ENCODE assay signal across 1 cellular context in the genomic region with DNA sequence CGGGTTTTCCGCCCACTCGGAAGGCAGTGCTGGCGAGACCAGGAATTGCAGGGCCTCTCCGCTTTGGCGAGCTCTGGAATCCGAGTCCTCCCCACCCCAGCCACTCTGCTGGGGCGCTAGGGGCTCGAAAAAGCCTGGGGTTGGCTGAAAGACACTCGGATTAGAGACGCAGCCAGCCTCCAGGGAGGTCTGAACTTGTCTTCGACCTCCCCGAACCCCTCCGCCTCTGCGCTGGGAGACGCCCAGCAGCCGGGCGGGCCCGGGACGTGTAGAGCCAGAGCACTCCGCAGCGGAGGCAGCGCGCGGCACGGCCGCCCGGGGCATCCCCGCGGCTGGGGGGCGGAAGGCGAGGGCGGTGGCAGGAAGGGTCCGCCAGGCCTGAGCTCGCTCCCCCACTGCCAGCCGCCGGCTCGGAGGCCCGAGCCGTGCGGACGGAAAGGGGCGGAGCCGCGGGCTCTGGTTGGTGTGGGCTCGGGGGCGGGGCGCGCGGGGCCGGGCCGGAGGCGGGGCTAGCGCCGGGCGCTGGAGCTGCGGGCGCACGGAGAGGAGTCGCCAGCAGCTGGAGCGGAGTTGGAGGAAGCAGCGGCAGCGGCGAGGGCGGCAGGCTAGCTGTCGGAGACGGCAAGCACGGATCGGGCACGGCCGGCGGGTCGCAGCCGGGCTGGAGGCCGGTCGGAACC.
TF ChIP-seq lines count a peak whose summit lies in the region.

A gene (plus strand): TSS at position 549 of the 680 bp plus-strand sequence. CDS start 10,920 bp downstream, outside the sequence.

TF ChIP-seq in GM12878, 131 proteins besides CTCF, POLR2A, EP300 and RAD21 (continued from another document):
- TF ChIP-seq, protein P1, sequence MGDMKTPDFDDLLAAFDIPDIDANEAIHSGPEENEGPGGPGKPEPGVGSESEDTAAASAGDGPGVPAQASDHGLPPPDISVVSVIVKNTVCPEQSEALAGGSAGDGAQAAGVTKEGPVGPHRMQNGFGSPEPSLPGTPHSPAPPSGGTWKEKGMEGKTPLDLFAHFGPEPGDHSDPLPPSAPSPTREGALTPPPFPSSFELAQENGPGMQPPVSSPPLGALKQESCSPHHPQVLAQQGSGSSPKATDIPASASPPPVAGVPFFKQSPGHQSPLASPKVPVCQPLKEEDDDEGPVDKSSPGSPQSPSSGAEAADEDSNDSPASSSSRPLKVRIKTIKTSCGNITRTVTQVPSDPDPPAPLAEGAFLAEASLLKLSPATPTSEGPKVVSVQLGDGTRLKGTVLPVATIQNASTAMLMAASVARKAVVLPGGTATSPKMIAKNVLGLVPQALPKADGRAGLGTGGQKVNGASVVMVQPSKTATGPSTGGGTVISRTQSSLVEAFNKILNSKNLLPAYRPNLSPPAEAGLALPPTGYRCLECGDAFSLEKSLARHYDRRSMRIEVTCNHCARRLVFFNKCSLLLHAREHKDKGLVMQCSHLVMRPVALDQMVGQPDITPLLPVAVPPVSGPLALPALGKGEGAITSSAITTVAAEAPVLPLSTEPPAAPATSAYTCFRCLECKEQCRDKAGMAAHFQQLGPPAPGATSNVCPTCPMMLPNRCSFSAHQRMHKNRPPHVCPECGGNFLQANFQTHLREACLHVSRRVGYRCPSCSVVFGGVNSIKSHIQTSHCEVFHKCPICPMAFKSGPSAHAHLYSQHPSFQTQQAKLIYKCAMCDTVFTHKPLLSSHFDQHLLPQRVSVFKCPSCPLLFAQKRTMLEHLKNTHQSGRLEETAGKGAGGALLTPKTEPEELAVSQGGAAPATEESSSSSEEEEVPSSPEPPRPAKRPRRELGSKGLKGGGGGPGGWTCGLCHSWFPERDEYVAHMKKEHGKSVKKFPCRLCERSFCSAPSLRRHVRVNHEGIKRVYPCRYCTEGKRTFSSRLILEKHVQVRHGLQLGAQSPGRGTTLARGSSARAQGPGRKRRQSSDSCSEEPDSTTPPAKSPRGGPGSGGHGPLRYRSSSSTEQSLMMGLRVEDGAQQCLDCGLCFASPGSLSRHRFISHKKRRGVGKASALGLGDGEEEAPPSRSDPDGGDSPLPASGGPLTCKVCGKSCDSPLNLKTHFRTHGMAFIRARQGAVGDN (IDR thresholded peaks at IDR 0.05) = peak; percentile 68
- TF ChIP-seq SMAD1 (IDR thresholded peaks at IDR 0.05; ENCODE audit: low read depth, partially characterized antibody) (no peak), ZNF207 (IDR thresholded peaks at IDR 0.05; ENCODE audit: borderline replicate concordance) (peak; percentile 82), ZBED1 (IDR thresholded peaks at IDR 0.05; ENCODE audit: borderline replicate concordance) (peak; percentile 78; the same call in 1 of the 2 replicates), TARDBP (IDR thresholded peaks at IDR 0.05; ENCODE audit: borderline replicate concordance) (0 out of 2 replicates have a peak, but pooled peaks have one; percentile 59), CHD4 (IDR thresholded peaks at IDR 0.05) (no peak), CREM (IDR thresholded peaks at IDR 0.05; ENCODE audit: low read depth) (peak; percentile 1; the same call in 1 of the 2 replicates), NR2C1 (IDR thresholded peaks at IDR 0.05) (no peak; the same call in none of the 2 replicates), CHD2 (IDR thresholded peaks at IDR 0.05; ENCODE audit: borderline replicate concordance, low read depth, low read length) (peak; percentile 75), MEF2B (IDR thresholded peaks at IDR 0.05; ENCODE audit: partially characterized antibody, poor library complexity, severe bottlenecking) (peak; percentile 62), JUNB (IDR thresholded peaks at IDR 0.05) (no peak), FOS (IDR thresholded peaks at IDR 0.05; ENCODE audit: borderline replicate concordance, extremely low read depth, insufficient read length) (no peak), STAT1 (conservative IDR thresholded peaks at IDR 0.05) (no peak), MTA2 (IDR thresholded peaks at IDR 0.05; ENCODE audit: low read depth) (no peak), MYB (IDR thresholded peaks at IDR 0.05; ENCODE audit: borderline replicate concordance, low read depth, low read length) (no peak), LARP7 (IDR thresholded peaks at IDR 0.05) (no peak; the same call in 1 of the 2 replicates), ZNF217 (IDR thresholded peaks at IDR 0.05) (peak; percentile 93), SUPT20H (IDR thresholded peaks at IDR 0.05; ENCODE audit: borderline replicate concordance, control insufficient read depth, low read depth, low read length) (no peak), RAD51 (IDR thresholded peaks at IDR 0.05) (no peak), KAT2A (conservative IDR thresholded peaks at IDR 0.05; ENCODE audit: control insufficient read depth, low read depth, low read length) (no peak), IKZF2 (IDR thresholded peaks at IDR 0.05) (peak; percentile 79 to 83), SUZ12 (IDR thresholded peaks at IDR 0.05; ENCODE audit: unreplicated experiment) (no peak), FOXM1 (IDR thresholded peaks at IDR 0.05; ENCODE audit: low read depth, low read length) (0 out of 2 replicates have a peak, but pooled peaks have one; percentile 35), MEF2A (IDR thresholded peaks at IDR 0.05; ENCODE audit: insufficient read depth, low read depth, low read length) (peak; percentile 51; the same call in 1 of the 2 replicates), POU2F2 (IDR thresholded peaks at IDR 0.05; ENCODE audit: borderline replicate concordance, low read depth, low read length) (peak; percentile 14; the same call in 1 of the 3 replicates)
- TF ChIP-seq, protein P2, sequence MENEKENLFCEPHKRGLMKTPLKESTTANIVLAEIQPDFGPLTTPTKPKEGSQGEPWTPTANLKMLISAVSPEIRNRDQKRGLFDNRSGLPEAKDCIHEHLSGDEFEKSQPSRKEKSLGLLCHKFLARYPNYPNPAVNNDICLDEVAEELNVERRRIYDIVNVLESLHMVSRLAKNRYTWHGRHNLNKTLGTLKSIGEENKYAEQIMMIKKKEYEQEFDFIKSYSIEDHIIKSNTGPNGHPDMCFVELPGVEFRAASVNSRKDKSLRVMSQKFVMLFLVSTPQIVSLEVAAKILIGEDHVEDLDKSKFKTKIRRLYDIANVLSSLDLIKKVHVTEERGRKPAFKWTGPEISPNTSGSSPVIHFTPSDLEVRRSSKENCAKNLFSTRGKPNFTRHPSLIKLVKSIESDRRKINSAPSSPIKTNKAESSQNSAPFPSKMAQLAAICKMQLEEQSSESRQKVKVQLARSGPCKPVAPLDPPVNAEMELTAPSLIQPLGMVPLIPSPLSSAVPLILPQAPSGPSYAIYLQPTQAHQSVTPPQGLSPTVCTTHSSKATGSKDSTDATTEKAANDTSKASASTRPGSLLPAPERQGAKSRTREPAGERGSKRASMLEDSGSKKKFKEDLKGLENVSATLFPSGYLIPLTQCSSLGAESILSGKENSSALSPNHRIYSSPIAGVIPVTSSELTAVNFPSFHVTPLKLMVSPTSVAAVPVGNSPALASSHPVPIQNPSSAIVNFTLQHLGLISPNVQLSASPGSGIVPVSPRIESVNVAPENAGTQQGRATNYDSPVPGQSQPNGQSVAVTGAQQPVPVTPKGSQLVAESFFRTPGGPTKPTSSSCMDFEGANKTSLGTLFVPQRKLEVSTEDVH (IDR thresholded peaks at IDR 0.05; ENCODE audit: low read depth, partially characterized antibody) = no peak
- TF ChIP-seq, protein P3, sequence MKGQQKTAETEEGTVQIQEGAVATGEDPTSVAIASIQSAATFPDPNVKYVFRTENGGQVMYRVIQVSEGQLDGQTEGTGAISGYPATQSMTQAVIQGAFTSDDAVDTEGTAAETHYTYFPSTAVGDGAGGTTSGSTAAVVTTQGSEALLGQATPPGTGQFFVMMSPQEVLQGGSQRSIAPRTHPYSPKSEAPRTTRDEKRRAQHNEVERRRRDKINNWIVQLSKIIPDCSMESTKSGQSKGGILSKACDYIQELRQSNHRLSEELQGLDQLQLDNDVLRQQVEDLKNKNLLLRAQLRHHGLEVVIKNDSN (IDR thresholded peaks at IDR 0.05; ENCODE audit: borderline replicate concordance, extremely low read length, insufficient read depth, low read depth, low read length) = no peak
- TF ChIP-seq, protein P4, sequence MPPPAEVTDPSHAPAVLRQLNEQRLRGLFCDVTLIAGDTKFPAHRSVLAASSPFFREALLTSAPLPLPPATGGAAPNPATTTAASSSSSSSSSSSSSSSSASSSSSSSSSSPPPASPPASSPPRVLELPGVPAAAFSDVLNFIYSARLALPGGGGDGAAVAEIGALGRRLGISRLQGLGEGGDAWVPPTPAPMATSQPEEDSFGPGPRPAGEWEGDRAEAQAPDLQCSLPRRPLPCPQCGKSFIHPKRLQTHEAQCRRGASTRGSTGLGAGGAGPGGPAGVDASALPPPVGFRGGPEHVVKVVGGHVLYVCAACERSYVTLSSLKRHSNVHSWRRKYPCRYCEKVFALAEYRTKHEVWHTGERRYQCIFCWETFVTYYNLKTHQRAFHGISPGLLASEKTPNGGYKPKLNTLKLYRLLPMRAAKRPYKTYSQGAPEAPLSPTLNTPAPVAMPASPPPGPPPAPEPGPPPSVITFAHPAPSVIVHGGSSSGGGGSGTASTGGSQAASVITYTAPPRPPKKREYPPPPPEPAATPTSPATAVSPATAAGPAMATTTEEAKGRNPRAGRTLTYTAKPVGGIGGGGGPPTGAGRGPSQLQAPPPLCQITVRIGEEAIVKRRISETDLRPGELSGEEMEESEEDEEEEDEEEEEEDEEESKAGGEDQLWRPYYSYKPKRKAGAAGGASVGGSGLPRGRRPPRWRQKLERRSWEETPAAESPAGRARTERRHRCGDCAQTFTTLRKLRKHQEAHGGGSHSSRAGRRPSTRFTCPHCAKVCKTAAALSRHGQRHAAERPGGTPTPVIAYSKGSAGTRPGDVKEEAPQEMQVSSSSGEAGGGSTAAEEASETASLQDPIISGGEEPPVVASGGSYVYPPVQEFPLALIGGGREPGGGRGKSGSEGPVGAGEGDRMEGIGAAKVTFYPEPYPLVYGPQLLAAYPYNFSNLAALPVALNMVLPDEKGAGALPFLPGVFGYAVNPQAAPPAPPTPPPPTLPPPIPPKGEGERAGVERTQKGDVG (CRISPR knock-in tag; IDR thresholded peaks at IDR 0.05) = no peak
- TF ChIP-seq, protein P5, sequence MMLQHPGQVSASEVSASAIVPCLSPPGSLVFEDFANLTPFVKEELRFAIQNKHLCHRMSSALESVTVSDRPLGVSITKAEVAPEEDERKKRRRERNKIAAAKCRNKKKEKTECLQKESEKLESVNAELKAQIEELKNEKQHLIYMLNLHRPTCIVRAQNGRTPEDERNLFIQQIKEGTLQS (IDR thresholded peaks at IDR 0.05; ENCODE audit: borderline replicate concordance, extremely low read depth, low read depth, low read length) = no peak
- TF ChIP-seq, protein P6, sequence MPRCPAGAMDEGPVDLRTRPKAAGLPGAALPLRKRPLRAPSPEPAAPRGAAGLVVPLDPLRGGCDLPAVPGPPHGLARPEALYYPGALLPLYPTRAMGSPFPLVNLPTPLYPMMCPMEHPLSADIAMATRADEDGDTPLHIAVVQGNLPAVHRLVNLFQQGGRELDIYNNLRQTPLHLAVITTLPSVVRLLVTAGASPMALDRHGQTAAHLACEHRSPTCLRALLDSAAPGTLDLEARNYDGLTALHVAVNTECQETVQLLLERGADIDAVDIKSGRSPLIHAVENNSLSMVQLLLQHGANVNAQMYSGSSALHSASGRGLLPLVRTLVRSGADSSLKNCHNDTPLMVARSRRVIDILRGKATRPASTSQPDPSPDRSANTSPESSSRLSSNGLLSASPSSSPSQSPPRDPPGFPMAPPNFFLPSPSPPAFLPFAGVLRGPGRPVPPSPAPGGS (IDR thresholded peaks at IDR 0.05; ENCODE audit: borderline replicate concordance, insufficient read depth, low read depth, low read length, poor library complexity, severe bottlenecking) = peak; percentile 71
- TF ChIP-seq, protein P7, sequence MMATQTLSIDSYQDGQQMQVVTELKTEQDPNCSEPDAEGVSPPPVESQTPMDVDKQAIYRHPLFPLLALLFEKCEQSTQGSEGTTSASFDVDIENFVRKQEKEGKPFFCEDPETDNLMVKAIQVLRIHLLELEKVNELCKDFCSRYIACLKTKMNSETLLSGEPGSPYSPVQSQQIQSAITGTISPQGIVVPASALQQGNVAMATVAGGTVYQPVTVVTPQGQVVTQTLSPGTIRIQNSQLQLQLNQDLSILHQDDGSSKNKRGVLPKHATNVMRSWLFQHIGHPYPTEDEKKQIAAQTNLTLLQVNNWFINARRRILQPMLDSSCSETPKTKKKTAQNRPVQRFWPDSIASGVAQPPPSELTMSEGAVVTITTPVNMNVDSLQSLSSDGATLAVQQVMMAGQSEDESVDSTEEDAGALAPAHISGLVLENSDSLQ (IDR thresholded peaks at IDR 0.05) = 0 out of 2 replicates have a peak, but pooled peaks have one; percentile 22
- TF ChIP-seq, protein P8, sequence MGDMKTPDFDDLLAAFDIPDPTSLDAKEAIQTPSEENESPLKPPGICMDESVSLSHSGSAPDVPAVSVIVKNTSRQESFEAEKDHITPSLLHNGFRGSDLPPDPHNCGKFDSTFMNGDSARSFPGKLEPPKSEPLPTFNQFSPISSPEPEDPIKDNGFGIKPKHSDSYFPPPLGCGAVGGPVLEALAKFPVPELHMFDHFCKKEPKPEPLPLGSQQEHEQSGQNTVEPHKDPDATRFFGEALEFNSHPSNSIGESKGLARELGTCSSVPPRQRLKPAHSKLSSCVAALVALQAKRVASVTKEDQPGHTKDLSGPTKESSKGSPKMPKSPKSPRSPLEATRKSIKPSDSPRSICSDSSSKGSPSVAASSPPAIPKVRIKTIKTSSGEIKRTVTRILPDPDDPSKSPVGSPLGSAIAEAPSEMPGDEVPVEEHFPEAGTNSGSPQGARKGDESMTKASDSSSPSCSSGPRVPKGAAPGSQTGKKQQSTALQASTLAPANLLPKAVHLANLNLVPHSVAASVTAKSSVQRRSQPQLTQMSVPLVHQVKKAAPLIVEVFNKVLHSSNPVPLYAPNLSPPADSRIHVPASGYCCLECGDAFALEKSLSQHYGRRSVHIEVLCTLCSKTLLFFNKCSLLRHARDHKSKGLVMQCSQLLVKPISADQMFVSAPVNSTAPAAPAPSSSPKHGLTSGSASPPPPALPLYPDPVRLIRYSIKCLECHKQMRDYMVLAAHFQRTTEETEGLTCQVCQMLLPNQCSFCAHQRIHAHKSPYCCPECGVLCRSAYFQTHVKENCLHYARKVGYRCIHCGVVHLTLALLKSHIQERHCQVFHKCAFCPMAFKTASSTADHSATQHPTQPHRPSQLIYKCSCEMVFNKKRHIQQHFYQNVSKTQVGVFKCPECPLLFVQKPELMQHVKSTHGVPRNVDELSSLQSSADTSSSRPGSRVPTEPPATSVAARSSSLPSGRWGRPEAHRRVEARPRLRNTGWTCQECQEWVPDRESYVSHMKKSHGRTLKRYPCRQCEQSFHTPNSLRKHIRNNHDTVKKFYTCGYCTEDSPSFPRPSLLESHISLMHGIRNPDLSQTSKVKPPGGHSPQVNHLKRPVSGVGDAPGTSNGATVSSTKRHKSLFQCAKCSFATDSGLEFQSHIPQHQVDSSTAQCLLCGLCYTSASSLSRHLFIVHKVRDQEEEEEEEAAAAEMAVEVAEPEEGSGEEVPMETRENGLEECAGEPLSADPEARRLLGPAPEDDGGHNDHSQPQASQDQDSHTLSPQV (IDR thresholded peaks at IDR 0.05) = peak; percentile 50; the same call in 1 of the 2 replicates
- TF ChIP-seq, protein P9, sequence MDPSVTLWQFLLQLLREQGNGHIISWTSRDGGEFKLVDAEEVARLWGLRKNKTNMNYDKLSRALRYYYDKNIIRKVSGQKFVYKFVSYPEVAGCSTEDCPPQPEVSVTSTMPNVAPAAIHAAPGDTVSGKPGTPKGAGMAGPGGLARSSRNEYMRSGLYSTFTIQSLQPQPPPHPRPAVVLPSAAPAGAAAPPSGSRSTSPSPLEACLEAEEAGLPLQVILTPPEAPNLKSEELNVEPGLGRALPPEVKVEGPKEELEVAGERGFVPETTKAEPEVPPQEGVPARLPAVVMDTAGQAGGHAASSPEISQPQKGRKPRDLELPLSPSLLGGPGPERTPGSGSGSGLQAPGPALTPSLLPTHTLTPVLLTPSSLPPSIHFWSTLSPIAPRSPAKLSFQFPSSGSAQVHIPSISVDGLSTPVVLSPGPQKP (IDR thresholded peaks at IDR 0.05; ENCODE audit: low read depth, low read length) = no peak
